Comparison of ENCODE assay signal across 8 cellular contexts in genomic region chr11:35418847-35419712, GRCh38. TPM values are rescaled to one million over a fixed set of nuclear protein-coding genes. Genes with fewer than 3 reads are reported as not detected.
DNase-seq lines count a peak whose midpoint lies in the region; ATAC-seq, FAIRE-seq and TF ChIP-seq lines count a peak whose summit lies in the region.

Gene SLC1A2, minus strand, starts transcription at chr11:35419558. Its CDS starts 592 bp downstream, at chr11:35418966.

- H3K27me3 ChIP-seq in MG63 = peaks cover 94% of the 10 kb centered on the region

- peak; percentile 24 for DNase-seq in DMS 273 treated with DMSO at 0.1 percent for 48 hours (lab: John Stamatoyannopoulos, UW)
- peak; percentile 52 for DNase-seq in MG63
- peak; percentile 37 to 45 for DNase-seq in hippocampal formation (lab: John Stamatoyannopoulos, UW)
- DNase-seq in sciatic nerve (ENCODE audit: low spot score) = no peak
- no peak for DNase-seq in H54 (ENCODE audit: insufficient read length, low spot score)
- DNase-seq in NCI-H2107 (lab: John Stamatoyannopoulos, UW) = no peak
- DNase-seq in RCC 7860 (ENCODE audit: low spot score) = no peak

- H3K36me3 ChIP-seq in MG63 = no peaks in the 10 kb centered on the region

- FAIRE-seq in H54 (lab: Jason Lieb, UNC) (no peak), RCC 7860 (lab: Jason Lieb, UNC) (no peak)

- ATAC-seq in sciatic nerve = peak; percentile 25

- peak within 1 kb of the TSS; percentile 74 for H3K27ac ChIP-seq in angular gyrus (ENCODE audit: low read depth, low read length)

- TF ChIP-seq POLR2A in H54 (IDR thresholded peaks at IDR 0.05; ENCODE audit: low read depth, low read length) = no peak

- H3K4me3 ChIP-seq in MG63 = peak within 1 kb of the TSS; percentile 42

- no peaks in the 10 kb centered on the region for H3K9me3 ChIP-seq in MG63

- intact Hi-C loops in sciatic nerve (cut with DNase I) = no loop called here

RNA-seq across cellular contexts. Expression of gene SLC1A2, which starts in this region (rescaled TPM):
- total RNA-seq in MG63 (2014; rRNA removed; shearing (Covaris generic); ENCODE audit: low replicate concordance) = 0.57 TPM in 1 of 2 replicates, not detected in the other
- total RNA-seq in sciatic nerve = 0.98 TPM

Comparison
In these comparisons a context has a peak if more than half of its experiments do, and no peak if none do; other contexts are left out.
1. Peak in DNase-seq and H3K4me3 ChIP-seq in MG63; RNA of the gene not detected or under 1 TPM.
2. Peak in ATAC-seq in sciatic nerve; RNA of the gene not detected or under 1 TPM.
3. DNase-seq: peak in DMS 273 treated with DMSO at 0.1 percent for 48 hours (single experiment) and hippocampal formation (2 of 2); none in sciatic nerve (single experiment), H54 (single experiment), NCI-H2107 (single experiment) and RCC 7860 (single experiment).